Comparison of ENCODE assay signal across 19 cellular contexts in the genomic region with DNA sequence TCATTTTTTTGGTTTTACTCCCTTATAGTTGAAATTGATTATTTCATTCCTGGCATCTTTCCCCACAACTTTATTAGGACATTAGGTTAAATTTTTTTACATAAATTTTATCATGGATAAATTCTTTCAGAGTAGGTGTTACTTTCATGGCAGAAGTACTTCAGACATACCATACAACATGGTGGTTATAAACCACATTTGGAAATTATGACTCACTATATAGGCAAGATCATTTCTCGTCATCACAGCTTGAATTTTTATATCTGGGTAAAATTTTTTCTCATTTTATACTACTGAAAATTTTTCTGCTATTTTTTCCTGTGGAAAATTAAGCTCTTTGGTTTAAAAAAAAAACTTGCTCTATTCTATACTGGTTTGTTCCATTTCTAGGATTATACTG.
A peak's percentile ranks its signal among the peaks of the same experiment; 100 is the strongest.
DNase-seq lines count a peak whose midpoint lies in the region; ATAC-seq and TF ChIP-seq lines count a peak whose summit lies in the region.
"Had no signal": no experiment of that assay in that cellular context is flagged by ENCODE, and none has a peak within 500 bp of the region (broad histone marks: within the 10 kb centered on the region; RNA-seq: fewer than 3 reads in every experiment).

No MANE protein-coding gene starts in this region.

- H3K4me3 Mint-ChIP-seq in MCF 10A (ENCODE audit: unreplicated experiment) (no peak overlapping the region), mesothelial cell of epicardium (no peak overlapping the region)
- H3K4me3 Mint-ChIP-seq in activated CD8-positive, alpha-beta T cell treated with anti-CD3 and anti-CD28 coated beads, Interleukin-2, amount 10 ng/mL, durations not matched to agents 7 days and 5 days: no peak overlapping the region
- H3K4me3 Mint-ChIP-seq: HFFc6 had no signal

- H3K27ac Mint-ChIP-seq in MCF 10A (ENCODE audit: low read depth, unreplicated experiment) (peak overlapping the region; percentile 31), mesothelial cell of epicardium (no peak overlapping the region)
- H3K27ac Mint-ChIP-seq in activated CD8-positive, alpha-beta T cell treated with anti-CD3 and anti-CD28 coated beads, Interleukin-2, amount 10 ng/mL, durations not matched to agents 7 days and 5 days: no peak overlapping the region
- H3K27ac Mint-ChIP-seq: HFFc6 had no signal

- H3K36me3 Mint-ChIP-seq in MCF 10A (ENCODE audit: insufficient read depth, unreplicated experiment) (peaks cover 6% of the 10 kb centered on the region), mesothelial cell of epicardium (peaks cover 12% of the 10 kb centered on the region)
- peaks cover 12% of the 10 kb centered on the region for H3K36me3 Mint-ChIP-seq in activated CD8-positive, alpha-beta T cell treated with anti-CD3 and anti-CD28 coated beads, Interleukin-2, amount 10 ng/mL, durations not matched to agents 7 days and 5 days (ENCODE audit: low read depth)

- no peaks in the 10 kb centered on the region for H4K20me1 ChIP-seq in mammary epithelial cell (ENCODE audit: insufficient read depth, low read length)

- TF ChIP-seq CTCF in MCF 10A (IDR thresholded peaks at IDR 0.05; ENCODE audit: unreplicated experiment): no peak
- TF ChIP-seq CTCF in mammary epithelial cell (conservative IDR thresholded peaks at IDR 0.05 in 1 of 2, IDR thresholded peaks at IDR 0.05 in 1 of 2; ENCODE audit: extremely low read depth in 1 of 2, insufficient read depth in 1 of 2, low read depth in 1 of 2, low read length in 2 of 2): no peak
- TF ChIP-seq CTCF in fibroblast of mammary gland (conservative IDR thresholded peaks at IDR 0.05; ENCODE audit: control insufficient read depth, insufficient read depth, low read depth, low read length): no peak
- no peak for TF ChIP-seq CTCF in upper lobe of right lung (IDR thresholded peaks at IDR 0.05)
- no peak for TF ChIP-seq CTCF in mesothelial cell of epicardium (IDR thresholded peaks at IDR 0.05; ENCODE audit: unreplicated experiment)

- H3K36me3 ChIP-seq in mammary epithelial cell (ENCODE audit: insufficient read depth, low read length) (no peaks in the 10 kb centered on the region), upper lobe of right lung (no peaks in the 10 kb centered on the region), HAP-1 (replicated peaks) (no peaks in the 10 kb centered on the region)

- 100% methylated on average over 1 of the region's 1 CpG for WGBS in mammary epithelial cell (ENCODE audit: low coverage, missing lambda C conversion rate)

- H3K9me3 ChIP-seq in mammary epithelial cell (replicated peaks; ENCODE audit: insufficient read depth, low read length) (no peaks in the 10 kb centered on the region), upper lobe of right lung (no peaks in the 10 kb centered on the region), HAP-1 (peaks cover 4% of the 10 kb centered on the region)

- H3K4me1 Mint-ChIP-seq in MCF 10A (ENCODE audit: insufficient read depth, unreplicated experiment) (peaks cover 12% of the 10 kb centered on the region), mesothelial cell of epicardium (peaks cover 18% of the 10 kb centered on the region)
- peaks cover 22% of the 10 kb centered on the region for H3K4me1 Mint-ChIP-seq in activated CD8-positive, alpha-beta T cell treated with anti-CD3 and anti-CD28 coated beads, Interleukin-2, amount 10 ng/mL, durations not matched to agents 7 days and 5 days (ENCODE audit: low read depth)

- in situ Hi-C loops in mammary epithelial cell (cut with MboI; ENCODE audit: low sequenced_read_pairs in 2 of 2) (loop anchor here in 1 of 2 donors (25.0 kb wide), 1 partner anchor 121 kb away; no protein-coding TSS in a partner anchor), HAP-1 (cut with MboI; ENCODE audit: low sequenced_read_pairs) (loop anchor here (25.0 kb wide), 1 partner anchor 204 kb away; no protein-coding TSS in a partner anchor)

- H3K9ac ChIP-seq in mammary epithelial cell (ENCODE audit: insufficient read depth, low read length): no peak overlapping the region

- no peaks in the 10 kb centered on the region for H3K79me2 ChIP-seq in mammary epithelial cell (ENCODE audit: insufficient read depth, low read length)

- intact Hi-C loops in MCF 10A (cut with micrococcal nuclease): no loop called here
- intact Hi-C loops in mammary epithelial cell (cut with micrococcal nuclease): no loop called here
- intact Hi-C loops in upper lobe of right lung (cut with DNase I): no loop called here

- DNase-seq in MCF 10A (ENCODE audit: unreplicated experiment) (no peak), mammary epithelial cell (no peak), fibroblast of mammary gland (ENCODE audit: low read depth) (peak; percentile 8), upper lobe of right lung (no peak), HAP-1 (ENCODE audit: low spot score in 2 of 2) (no peak), mesothelial cell of epicardium (ENCODE audit: low spot score in 2 of 2, unreplicated experiment in 2 of 2) (no peak)
- DNase-seq in activated CD8-positive, alpha-beta T cell treated with anti-CD3 and anti-CD28 coated beads, Interleukin-2, amount 10 ng/mL, durations not matched to agents 7 days and 5 days: no peak
- DNase-seq: AML-193, DMS79, HFFc6, KG1, NCI-H1417, NCI-H187 treated with DMSO at 0.1 percent for 48 hours, NCI-H2227 treated with DMSO at 0.1 percent for 48 hours, NCI-H510A treated with DMSO at 0.1 percent for 48 hours, NCI-H774, RPMI8226, SHP77 treated with DMSO at 0.1 percent for 48 hours had no signal

- H3K27me3 Mint-ChIP-seq in MCF 10A (ENCODE audit: insufficient read depth, unreplicated experiment) (no peaks in the 10 kb centered on the region), mesothelial cell of epicardium (ENCODE audit: low read depth) (no peaks in the 10 kb centered on the region)
- no peaks in the 10 kb centered on the region for H3K27me3 Mint-ChIP-seq in activated CD8-positive, alpha-beta T cell treated with anti-CD3 and anti-CD28 coated beads, Interleukin-2, amount 10 ng/mL, durations not matched to agents 7 days and 5 days (ENCODE audit: low read depth)

- dilution Hi-C loops in mammary epithelial cell (cut with HindIII; ENCODE audit: low sequenced_read_pairs): no loop called here

- H3K4me2 ChIP-seq in mammary epithelial cell (ENCODE audit: insufficient read depth, low read depth, low read length): no peak overlapping the region

- POLR2A ChIA-PET in MCF 10A (lab: Yijun Ruan, JAX): interaction anchor here (0.6 kb wide), 1 partner anchor 26 kb away, joined by 3 read pairs; no protein-coding TSS in a partner anchor
- POLR2A ChIA-PET in activated CD8-positive, alpha-beta T cell treated with anti-CD3 and anti-CD28 coated beads, Interleukin-2, amount 10 ng/mL, durations not matched to agents 7 days and 5 days (lab: Charles Lee): interaction anchor here (0.8 kb wide), 1 partner anchor 12 kb away, joined by 3 read pairs; no protein-coding TSS in a partner anchor

- no peak overlapping the region for H3K27ac ChIP-seq in mammary epithelial cell (ENCODE audit: insufficient read depth, low read depth, low read length)
- H3K27ac ChIP-seq in upper lobe of right lung: no peak overlapping the region
- H3K27ac ChIP-seq: C4-2B had no signal

- CTCF ChIA-PET in MCF 10A (lab: Yijun Ruan, JAX): interaction anchor here (0.7 to 1.5 kb wide), 6 partner anchors 54 to 198 kb away, joined by 3 to 7 read pairs (median 4); no protein-coding TSS in a partner anchor
- CTCF ChIA-PET in mammary epithelial cell (lab: Charles Lee; ENCODE audit: low non-redundant PET): no interaction called here
- CTCF ChIA-PET in activated CD8-positive, alpha-beta T cell treated with anti-CD3 and anti-CD28 coated beads, Interleukin-2, amount 10 ng/mL, durations not matched to agents 7 days and 5 days (lab: Charles Lee): interaction anchor here (0.9 kb wide), 1 partner anchor 149 kb away, joined by 3 read pairs; no protein-coding TSS in a partner anchor

- H3K27me3 ChIP-seq in mammary epithelial cell (ENCODE audit: insufficient read depth, low read length): no peaks in the 10 kb centered on the region
- no peaks in the 10 kb centered on the region for H3K27me3 ChIP-seq in upper lobe of right lung
- no peaks in the 10 kb centered on the region for H3K27me3 ChIP-seq in HAP-1 (ENCODE audit: low read depth)

- H3K4me3 ChIP-seq in mammary epithelial cell (replicated peaks in 1 of 3; ENCODE audit: insufficient read depth in 1 of 3, low read depth in 2 of 3, low read length in 3 of 3) (no peak overlapping the region), fibroblast of mammary gland (ENCODE audit: control insufficient read depth, low read depth, low read length) (no peak overlapping the region), upper lobe of right lung (no peak overlapping the region), HAP-1 (no peak overlapping the region)

- BruUV-seq in MCF 10A (replicated peaks; lab: Mats Ljungman, UMichigan) (no TSS peak), mammary epithelial cell (replicated peaks; lab: Mats Ljungman, UMichigan) (no TSS peak)

- H3K9me3 Mint-ChIP-seq in MCF 10A (ENCODE audit: unreplicated experiment) (peaks cover 7% of the 10 kb centered on the region), mesothelial cell of epicardium (peaks cover 28% of the 10 kb centered on the region)
- peaks cover 26% of the 10 kb centered on the region for H3K9me3 Mint-ChIP-seq in activated CD8-positive, alpha-beta T cell treated with anti-CD3 and anti-CD28 coated beads, Interleukin-2, amount 10 ng/mL, durations not matched to agents 7 days and 5 days (ENCODE audit: insufficient read depth)

- ATAC-seq in activated CD8-positive, alpha-beta T cell treated with anti-CD3 and anti-CD28 coated beads, Interleukin-2, amount 10 ng/mL, durations not matched to agents 7 days and 5 days: peak; percentile 36
- ATAC-seq in upper lobe of right lung: no peak

- H3K4me1 ChIP-seq in mammary epithelial cell (ENCODE audit: insufficient read depth, low read length) (peaks cover 8% of the 10 kb centered on the region), upper lobe of right lung (no peaks in the 10 kb centered on the region), HAP-1 (peaks cover 17% of the 10 kb centered on the region)

- no peak overlapping the region for H2AFZ ChIP-seq in mammary epithelial cell (ENCODE audit: low read depth, low read length)
